ENCODE assay signal across 8 cellular contexts in genomic region chr19:35644987-35645679, GRCh38. TPM values are rescaled to one million over a fixed set of nuclear protein-coding genes. Genes with fewer than 3 reads are reported as not detected.
DNase-seq lines count a peak whose midpoint lies in the region; ATAC-seq and TF ChIP-seq lines count a peak whose summit lies in the region.

No MANE protein-coding gene starts in this region.

- H3K27me3 ChIP-seq in NT2/D1 (ENCODE audit: insufficient read depth, insufficient read length), result no peaks in the 10 kb centered on the region
- H3K27me3 ChIP-seq in esophagus muscularis mucosa, result no peaks in the 10 kb centered on the region
- no peaks in the 10 kb centered on the region for H3K27me3 ChIP-seq in naive thymus-derived CD4-positive, alpha-beta T cell (ENCODE audit: control insufficient read depth in 2 of 2, insufficient read depth in 2 of 2, low read length in 2 of 2)

- H3K9me3 ChIP-seq in NT2/D1 (ENCODE audit: insufficient read depth, low read length), result no peaks in the 10 kb centered on the region
- no peaks in the 10 kb centered on the region for H3K9me3 ChIP-seq in esophagus muscularis mucosa
- no peaks in the 10 kb centered on the region for H3K9me3 ChIP-seq in naive thymus-derived CD4-positive, alpha-beta T cell (ENCODE audit: control insufficient read depth in 2 of 3, low read length in 3 of 3)

- H3K4me1 ChIP-seq in NT2/D1 (ENCODE audit: insufficient read depth, insufficient read length), result peaks cover 9% of the 10 kb centered on the region
- peaks cover 28 to 63% (median 61%) of the 10 kb centered on the region in 4 donors for H3K4me1 ChIP-seq in esophagus muscularis mucosa
- H3K4me1 ChIP-seq in naive thymus-derived CD4-positive, alpha-beta T cell (ENCODE audit: control insufficient read depth in 2 of 2, insufficient read depth in 2 of 2, low read length in 2 of 2), result peaks cover 25 to 36% of the 10 kb centered on the region in 2 donors

- WGBS in esophagus muscularis mucosa, result 25% methylated on average over 15 of the region's 20 CpGs

- no peak for TF ChIP-seq EP300 in esophagus muscularis mucosa (IDR thresholded peaks at IDR 0.05)

- peaks cover 0 to 2% (median 0%) of the 10 kb centered on the region in 11 donors for H3K9me3 Mint-ChIP-seq in naive thymus-derived CD4-positive, alpha-beta T cell

- ATAC-seq in activated CD4-positive, CD25-positive, alpha-beta regulatory T cell treated with anti-CD3 and anti-CD28 coated beads, Interleukin-2, amount 50 U/mL, for 24 hours, result no peak
- ATAC-seq in naive thymus-derived CD4-positive, alpha-beta T cell, result peak; percentile 12
- no peak for ATAC-seq in HG02642 (IDR thresholded peaks at IDR 0.05; ENCODE audit: poor library complexity, unreplicated experiment)

- H3K27ac ChIP-seq in esophagus muscularis mucosa (replicated peaks in 1 of 4), result peak overlapping the region; percentile 83 to 95 (median 88)
- peak overlapping the region; percentile 72 for H3K27ac ChIP-seq in naive thymus-derived CD4-positive, alpha-beta T cell (ENCODE audit: low read depth, low read length)

- H3K27ac Mint-ChIP-seq in naive thymus-derived CD4-positive, alpha-beta T cell, result peak overlapping the region; percentile 83 to 97 (median 93)

- CTCF ChIA-PET in naive thymus-derived CD4-positive, alpha-beta T cell (lab: Charles Lee), result interaction anchor here (0.5 to 1.5 kb wide), 4 partner anchors 13 to 57 kb away, joined by 3 to 5 read pairs (median 3); no protein-coding TSS in a partner anchor

- intact Hi-C loops in esophagus muscularis mucosa (cut with DNase I), result no loop called here
- intact Hi-C loops in naive thymus-derived CD4-positive, alpha-beta T cell (cut with micrococcal nuclease), result loop anchor here (1.0 to 10.0 kb wide), 16 partner anchors 17 to 730 kb away; partner anchors contain the start of genes PSENEN (in 2 of the 2), THAP8 (in 2 of the 2), TMEM147 (in 2 of the 2) and U2AF1L4 (in 2 of the 2)

- TF ChIP-seq POLR2A in esophagus muscularis mucosa (IDR thresholded peaks at IDR 0.05; ENCODE audit: low read depth), result no peak

- peaks cover 12 to 58% (median 42%) of the 10 kb centered on the region in 7 donors for H3K4me1 Mint-ChIP-seq in naive thymus-derived CD4-positive, alpha-beta T cell

- POLR2A ChIA-PET in naive thymus-derived CD4-positive, alpha-beta T cell (lab: Charles Lee), result interaction anchor here (0.6 to 3.6 kb wide), 9 partner anchors 10 to 634 kb away, joined by 3 to 18 read pairs (median 5); partner anchors contain the start of genes HAUS5 and IGFLR1

- no peak for TF ChIP-seq CTCF in esophagus muscularis mucosa (IDR thresholded peaks at IDR 0.05)

- H3K4me3 ChIP-seq in NT2/D1 (ENCODE audit: insufficient read length, low read depth) (peak overlapping the region; percentile 56), esophagus muscularis mucosa (peak overlapping the region; percentile 59 to 80 (median 62))
- peak overlapping the region; percentile 96 for H3K4me3 ChIP-seq in naive thymus-derived CD4-positive, alpha-beta T cell (ENCODE audit: low read length)

- no peaks in the 10 kb centered on the region for H3K36me3 ChIP-seq in NT2/D1 (ENCODE audit: insufficient read depth, insufficient read length, low read length)
- H3K36me3 ChIP-seq in esophagus muscularis mucosa, result peaks cover 0 to 4% (median 2%) of the 10 kb centered on the region in 4 donors
- H3K36me3 ChIP-seq in naive thymus-derived CD4-positive, alpha-beta T cell (ENCODE audit: control insufficient read depth in 2 of 3, insufficient read depth in 3 of 3, low read length in 3 of 3), result peaks cover 0 to 10% (median 0%) of the 10 kb centered on the region in 3 experiments

- peak overlapping the region; percentile 81 to 94 (median 90) for H3K4me3 Mint-ChIP-seq in naive thymus-derived CD4-positive, alpha-beta T cell

- DNase-seq in activated CD4-positive, CD25-positive, alpha-beta regulatory T cell (lab: John Stamatoyannopoulos, UW), result peak; percentile 15 to 69 (median 38)
- DNase-seq in NT2/D1 (ENCODE audit: low read depth, low spot score) (peak; percentile 43), activated T-cell treated with anti-CD3 and anti-CD28 coated beads for 24 hours (ENCODE audit: low read depth) (peak; percentile 74), esophagus muscularis mucosa (ENCODE audit: extremely low spot score) (peak; percentile 95)
- peak; percentile 41 to 88 (median 55) for DNase-seq in naive thymus-derived CD4-positive, alpha-beta T cell
- DNase-seq in stimulated activated naive CD4-positive, alpha-beta T cell (lab: John Stamatoyannopoulos, UW), result peak; percentile 27 to 74 (median 62)

- no peaks in the 10 kb centered on the region for H3K27me3 Mint-ChIP-seq in naive thymus-derived CD4-positive, alpha-beta T cell

- peak overlapping the region; percentile 58 for H3K9ac ChIP-seq in NT2/D1 (ENCODE audit: insufficient read length, low read depth)

- no peaks in the 10 kb centered on the region for H3K36me3 Mint-ChIP-seq in naive thymus-derived CD4-positive, alpha-beta T cell

RNA-seq across cellular contexts. Expression of gene COX6B1, which starts 3.0 kb away (rescaled TPM):
- 100 to 1,000 TPM; 205 to 508 (median 313) TPM for total RNA-seq in esophagus muscularis mucosa
- 100 to 1,000 TPM; 172 to 464 (median 232) TPM for total RNA-seq in naive thymus-derived CD4-positive, alpha-beta T cell
- 100 to 1,000 TPM; 819 to 873 TPM for polyA plus RNA-seq in naive thymus-derived CD4-positive, alpha-beta T cell

RNA-seq across cellular contexts. Expression of gene ETV2, which starts 3.6 kb away (rescaled TPM):
- 1 to 10 TPM in 1 of 4 donors, not detected in 3; 3.4 TPM for total RNA-seq in esophagus muscularis mucosa
- total RNA-seq in naive thymus-derived CD4-positive, alpha-beta T cell, result under 1 TPM in 3 of 5 experiments, not detected in 2; 0.56 to 0.71 (median 0.70) TPM
- under 1 TPM; 0.61 to 0.89 TPM for polyA plus RNA-seq in naive thymus-derived CD4-positive, alpha-beta T cell

RNA-seq across cellular contexts. Expression of gene RBM42, which starts 16.3 kb away (rescaled TPM):
- 100 to 1,000 TPM in 2 of 4 donors, 10 to 100 TPM in 2; 63.1 to 112 (median 95.2) TPM for total RNA-seq in esophagus muscularis mucosa
- 10 to 100 TPM; 39.0 to 98.2 (median 51.3) TPM for total RNA-seq in naive thymus-derived CD4-positive, alpha-beta T cell
- polyA plus RNA-seq in naive thymus-derived CD4-positive, alpha-beta T cell, result 10 to 100 TPM; 48.7 to 49.8 TPM

RNA-seq across cellular contexts. Expression of gene UPK1A, which starts 21.2 kb away (rescaled TPM):
- total RNA-seq in esophagus muscularis mucosa, result not detected
- total RNA-seq in naive thymus-derived CD4-positive, alpha-beta T cell, result 1 to 10 TPM in 1 of 5 experiments, under 1 TPM in 1, not detected in 3; 0.41 to 1.3 TPM
- polyA plus RNA-seq in naive thymus-derived CD4-positive, alpha-beta T cell, result not detected

RNA-seq across cellular contexts. Expression of gene HAUS5, which starts 32.6 kb away (rescaled TPM):
- 1 to 10 TPM; 3.7 to 4.7 (median 4.3) TPM for total RNA-seq in esophagus muscularis mucosa
- 10 to 100 TPM; 23.6 to 40.0 (median 28.4) TPM for total RNA-seq in naive thymus-derived CD4-positive, alpha-beta T cell
- 1 to 10 TPM; 7.6 TPM for polyA plus RNA-seq in naive thymus-derived CD4-positive, alpha-beta T cell

Comparison
In these comparisons a context has a peak if more than half of its experiments do, and no peak if none do; other contexts are left out.
1. DNase-seq: peak in every context shown above with its lines; median percentile 95 in esophagus muscularis mucosa; 74 in activated T-cell treated with anti-CD3 and anti-CD28 coated beads for 24 hours; 62 in stimulated activated naive CD4-positive, alpha-beta T cell; 55 in naive thymus-derived CD4-positive, alpha-beta T cell; 43 in NT2/D1; 38 in activated CD4-positive, CD25-positive, alpha-beta regulatory T cell.